Comparison of ENCODE assay signal across 8 cellular contexts in the genomic region with DNA sequence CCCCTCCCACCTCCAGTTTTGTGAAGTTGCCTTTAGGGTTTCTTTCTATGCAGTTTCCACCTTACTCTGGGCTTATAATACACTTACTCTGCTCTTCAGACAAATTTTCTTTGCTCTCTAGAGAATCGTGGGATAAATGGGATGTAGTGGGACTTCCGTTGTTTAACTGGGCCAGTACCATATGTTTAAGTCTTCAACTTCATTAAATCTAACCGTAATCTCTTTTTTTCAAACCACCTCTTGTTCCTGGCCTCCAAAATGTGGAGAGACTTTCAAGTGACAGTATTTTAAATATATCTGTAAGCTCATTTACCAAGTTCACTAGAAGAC. TPM values are rescaled to one million over a fixed set of nuclear protein-coding genes. Genes with fewer than 3 reads are reported as not detected.
DNase-seq lines count a peak whose midpoint lies in the region; ATAC-seq and TF ChIP-seq lines count a peak whose summit lies in the region.

No MANE protein-coding gene starts in this region.

- H3K27me3 ChIP-seq in kidney epithelial cell (ENCODE audit: control insufficient read depth, insufficient read depth, low read length) (no peaks in the 10 kb centered on the region), tibial nerve (no peaks in the 10 kb centered on the region)

- peaks cover 8% of the 10 kb centered on the region for H3K36me3 Mint-ChIP-seq in activated T-cell treated with anti-CD3 and anti-CD28 coated beads, Interleukin-2, amount 50 U/mL, for 4 hours (ENCODE audit: insufficient read depth)
- peaks cover 3% of the 10 kb centered on the region for H3K36me3 Mint-ChIP-seq in activated naive CD8-positive, alpha-beta T cell

- peak overlapping the region; percentile 95 for H3K27ac Mint-ChIP-seq in activated naive CD8-positive, alpha-beta T cell

- TF ChIP-seq POLR2A in tibial nerve (IDR thresholded peaks at IDR 0.05) = no peak

- TF ChIP-seq CTCF in kidney epithelial cell (IDR thresholded peaks at IDR 0.05; ENCODE audit: insufficient read depth, low read length, poor library complexity, severe bottlenecking) = no peak
- no peak for TF ChIP-seq CTCF in tibial nerve (IDR thresholded peaks at IDR 0.05)

- peaks cover 0 to 52% (median 18%) of the 10 kb centered on the region in 4 donors for H3K4me1 ChIP-seq in tibial nerve

- peaks cover 51% of the 10 kb centered on the region for H3K4me1 Mint-ChIP-seq in activated T-cell treated with anti-CD3 and anti-CD28 coated beads, Interleukin-2, amount 50 U/mL, for 4 hours (ENCODE audit: low read depth)
- peaks cover 50% of the 10 kb centered on the region for H3K4me1 Mint-ChIP-seq in activated naive CD8-positive, alpha-beta T cell (ENCODE audit: low read depth)

- WGBS in tibial nerve, 2 donors = 2 to 5% methylated on average over 3 of the region's 3 CpGs

- H3K4me3 Mint-ChIP-seq in activated T-cell treated with anti-CD3 and anti-CD28 coated beads, Interleukin-2, amount 50 U/mL, for 4 hours = peak overlapping the region; percentile 99
- peak overlapping the region; percentile 97 for H3K4me3 Mint-ChIP-seq in activated naive CD8-positive, alpha-beta T cell

- peak overlapping the region; percentile 71 for H3K4me3 ChIP-seq in kidney epithelial cell (ENCODE audit: low read depth, low read length)
- peak overlapping the region; percentile 67 to 95 (median 77) for H3K4me3 ChIP-seq in tibial nerve

- DNase-seq in activated T-cell treated with anti-CD3 and anti-CD28 coated beads, Interleukin-2, amount 50 U/mL, for 4 hours = no peak
- no peak for DNase-seq in activated T-cell treated with anti-CD3 and anti-CD28 coated beads for 4 hours
- DNase-seq in kidney epithelial cell (ENCODE audit: low read depth) = no peak
- no peak for DNase-seq in tibial nerve (ENCODE audit: low spot score in 2 of 2)
- no peak for DNase-seq in HT-29 (ENCODE audit: low spot score)
- no peak for DNase-seq in DMS153 treated with DMSO at 0.1 percent for 48 hours (lab: John Stamatoyannopoulos, UW; ENCODE audit: unreplicated experiment)

- no peaks in the 10 kb centered on the region for H3K27me3 Mint-ChIP-seq in activated T-cell treated with anti-CD3 and anti-CD28 coated beads, Interleukin-2, amount 50 U/mL, for 4 hours (ENCODE audit: low read depth)
- no peaks in the 10 kb centered on the region for H3K27me3 Mint-ChIP-seq in activated naive CD8-positive, alpha-beta T cell

- no peak for TF ChIP-seq EP300 in tibial nerve (IDR thresholded peaks at IDR 0.05)

- no peaks in the 10 kb centered on the region for H3K9me3 ChIP-seq in tibial nerve

- peak overlapping the region; percentile 89 to 98 (median 94) for H3K27ac ChIP-seq in tibial nerve

- no peaks in the 10 kb centered on the region for H3K9me3 Mint-ChIP-seq in activated T-cell treated with anti-CD3 and anti-CD28 coated beads, Interleukin-2, amount 50 U/mL, for 4 hours
- no peaks in the 10 kb centered on the region for H3K9me3 Mint-ChIP-seq in activated naive CD8-positive, alpha-beta T cell (ENCODE audit: low read depth)

- ATAC-seq in activated T-cell treated with anti-CD3 and anti-CD28 coated beads, Interleukin-2, amount 50 U/mL, for 4 hours = no peak
- no peak for ATAC-seq in HG03097 (IDR thresholded peaks at IDR 0.05; ENCODE audit: low FRiP score, unreplicated experiment)

- no peaks in the 10 kb centered on the region for H3K36me3 ChIP-seq in kidney epithelial cell (ENCODE audit: control insufficient read depth, insufficient read depth, low read length)
- no peaks in the 10 kb centered on the region for H3K36me3 ChIP-seq in tibial nerve

RNA-seq across cellular contexts. Expression of gene IPO5, which starts 23.9 kb away (rescaled TPM):
- total RNA-seq in activated T-cell treated with anti-CD3 and anti-CD28 coated beads, Interleukin-2, amount 50 U/mL, for 4 hours = 100 to 1,000 TPM; 240 to 279 (median 251) TPM
- 124 and 144 TPM in 2 replicates for total RNA-seq in kidney epithelial cell
- total RNA-seq in tibial nerve = 100 to 1,000 TPM; 117 to 135 (median 120) TPM
- total RNA-seq in HT-29 (2014; rRNA removed; shearing (Covaris generic)) = 135 and 162 TPM in 2 replicates
